27 cellular contexts compared by ENCODE assay signal in genomic region chr3:54936561-54936960, GRCh38. TPM values are rescaled to one million over a fixed set of nuclear protein-coding genes. Genes with fewer than 3 reads are reported as not detected.
"Had no signal": no experiment of that assay in that cellular context is flagged by ENCODE, and none has a peak within 500 bp of the region (broad histone marks: within the 10 kb centered on the region; RNA-seq: fewer than 3 reads in every experiment).

No MANE protein-coding gene starts in this region.

- H3K27me3 ChIP-seq: cardiac muscle cell, esophagus muscularis mucosa, gastroesophageal sphincter, heart right ventricle, neural progenitor cell, right lobe of liver, testis had no signal

- H3K4me3 ChIP-seq: cardiac muscle cell, esophagus muscularis mucosa, gastroesophageal sphincter, heart right ventricle, neural progenitor cell, right lobe of liver, stomach, testis had no signal

- H3K27ac ChIP-seq: cardiac muscle cell, esophagus muscularis mucosa, gastroesophageal sphincter, heart right ventricle, neural progenitor cell, right lobe of liver, stomach, testis had no signal

- FAIRE-seq: endothelial cell of umbilical vein, TTC549 had no signal

- H3K9ac ChIP-seq: neural progenitor cell had no signal

- ATAC-seq: activated CD4-positive, alpha-beta T cell treated with anti-CD3 and anti-CD28 coated beads for 36 hours; activated CD8-positive, alpha-beta memory T cell treated with anti-CD3 and anti-CD28 coated beads, Interleukin-2, amount 10 ng/mL, durations not matched to agents 7 days and 5 days; gastroesophageal sphincter; naive thymus-derived CD4-positive, alpha-beta T cell; right lobe of liver; stimulated activated effector memory CD8-positive, alpha-beta T cell treated with anti-CD3 and anti-CD28 coated beads, Interleukin-12 subunit alpha, Interleukin-12 subunit beta, amount 100 ng/mL, for 72 hours; WTC11 had no signal

- H3K4me2 ChIP-seq: neural progenitor cell had no signal

- H3K4me1 ChIP-seq: esophagus muscularis mucosa, gastroesophageal sphincter, neural progenitor cell, right lobe of liver, stomach, testis had no signal

- DNase-seq: activated CD4-positive, alpha-beta memory T cell treated with anti-CD3 and anti-CD28 coated beads for 36 hours; activated CD4-positive, alpha-beta T cell treated with anti-CD3 and anti-CD28 coated beads for 36 hours; activated CD8-positive, alpha-beta memory T cell treated with anti-CD3 and anti-CD28 coated beads, Interleukin-2, amount 10 ng/mL, durations not matched to agents 7 days and 5 days; amniotic stem cell; dermis blood vessel endothelial cell; effector memory CD4-positive, alpha-beta T cell; heart right ventricle; immature natural killer cell; kidney glomerular epithelial cell; naive thymus-derived CD4-positive, alpha-beta T cell; right lobe of liver; stimulated activated CD4-positive, alpha-beta T cell treated with anti-CD3 and anti-CD28 coated beads, Interleukin-4, amount 100 ng/mL, for 24 hours; stomach; testis had no signal

- H3K36me3 ChIP-seq: cardiac muscle cell, esophagus muscularis mucosa, gastroesophageal sphincter, heart right ventricle, neural progenitor cell, right lobe of liver, stomach had no signal

RNA-seq across cellular contexts. Expression of gene LRTM1, which starts 8.7 kb away (rescaled TPM):
- total RNA-seq: activated CD4-positive, alpha-beta memory T cell treated with anti-CD3 and anti-CD28 coated beads for 36 hours; activated CD4-positive, alpha-beta T cell treated with anti-CD3 and anti-CD28 coated beads for 36 hours; activated CD8-positive, alpha-beta memory T cell treated with anti-CD3 and anti-CD28 coated beads, Interleukin-2, amount 10 ng/mL, durations not matched to agents 7 days and 5 days; cardiac muscle cell; chondrocyte; dermis blood vessel endothelial cell; endothelial cell of umbilical vein; esophagus muscularis mucosa; gastroesophageal sphincter; heart right ventricle; liver; mucosa of gallbladder; naive thymus-derived CD4-positive, alpha-beta T cell; osteocyte; pulmonary artery endothelial cell; right lobe of liver; stomach; testis; WTC11 had no signal
- polyA plus RNA-seq: endothelial cell of umbilical vein; heart right ventricle; immature natural killer cell; liver; naive thymus-derived CD4-positive, alpha-beta T cell; stomach had no signal
